ENCODE assay signal across 10 cellular contexts in the genomic region with DNA sequence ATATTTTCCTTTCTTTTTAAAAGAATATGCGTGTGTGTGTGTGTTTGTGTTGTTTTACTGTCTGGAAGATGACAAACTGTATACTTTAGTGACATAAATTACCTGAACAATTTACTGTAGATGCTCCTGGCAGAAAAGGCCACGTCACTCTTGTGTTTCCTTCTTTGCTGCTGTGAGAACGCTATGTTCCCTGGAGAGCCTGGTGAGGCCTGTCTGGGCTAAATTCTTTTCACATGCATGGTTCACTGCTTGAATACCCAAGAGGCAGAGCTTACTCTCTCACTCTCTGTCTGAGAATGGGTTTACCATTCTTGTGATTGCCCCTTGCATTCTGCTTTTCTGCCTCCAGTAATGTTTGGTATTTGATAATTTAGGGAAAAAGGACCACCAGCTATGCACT.
DNase-seq lines count a peak whose midpoint lies in the region; ATAC-seq and TF ChIP-seq lines count a peak whose summit lies in the region.
"Had no signal": no experiment of that assay in that cellular context is flagged by ENCODE, and none has a peak within 500 bp of the region (broad histone marks: within the 10 kb centered on the region; RNA-seq: fewer than 3 reads in every experiment).

No MANE protein-coding gene starts in this region.

- peaks cover 0 to 9% (median 0%) of the 10 kb centered on the region in 4 donors for H3K4me1 ChIP-seq in Peyer's patch

- peaks cover 0 to 4% (median 2%) of the 10 kb centered on the region in 4 donors for H3K9me3 ChIP-seq in Peyer's patch

- H3K36me3 ChIP-seq in Peyer's patch, result no peaks in the 10 kb centered on the region

- DNase-seq in Ammon's horn (ENCODE audit: low spot score) (peak; percentile 15), choroid plexus epithelial cell (ENCODE audit: low read depth) (peak; percentile 97), lung microvascular endothelial cell (ENCODE audit: low read depth in 2 of 2) (peak; percentile 9 to 63), NCI-H510A (lab: John Stamatoyannopoulos, UW) (no peak), Peyer's patch (no peak)
- DNase-seq: CD8-positive, alpha-beta memory T cell; OCI-M1 had no signal

- TF ChIP-seq CTCF in choroid plexus epithelial cell (conservative IDR thresholded peaks at IDR 0.05; ENCODE audit: low read depth, low read length) (no peak), Peyer's patch (IDR thresholded peaks at IDR 0.05) (no peak)

- ATAC-seq in HG02759 (IDR thresholded peaks at IDR 0.05; ENCODE audit: unreplicated experiment) (peak; percentile 56), HG03135 (IDR thresholded peaks at IDR 0.05; ENCODE audit: unreplicated experiment) (no peak), GM21723 (IDR thresholded peaks at IDR 0.05; ENCODE audit: unreplicated experiment) (no peak)

- no peak for TF ChIP-seq POLR2A in Peyer's patch (IDR thresholded peaks at IDR 0.05)

- no peaks in the 10 kb centered on the region for H3K27me3 ChIP-seq in Peyer's patch

- no peak overlapping the region for H3K4me3 ChIP-seq in choroid plexus epithelial cell (ENCODE audit: low read depth, low read length)
- H3K4me3 ChIP-seq in Peyer's patch, result no peak overlapping the region

- H3K27ac ChIP-seq in Peyer's patch, result no peak overlapping the region

Comparison
In these comparisons a context has a peak if more than half of its experiments do, and no peak if none do; other contexts are left out.
1. DNase-seq: peak in Ammon's horn (single experiment), choroid plexus epithelial cell (single experiment) and lung microvascular endothelial cell (2 of 2); none in NCI-H510A (single experiment) and Peyer's patch (0 of 3).